Comparison of ENCODE assay signal across 1 cellular context in the genomic region with DNA sequence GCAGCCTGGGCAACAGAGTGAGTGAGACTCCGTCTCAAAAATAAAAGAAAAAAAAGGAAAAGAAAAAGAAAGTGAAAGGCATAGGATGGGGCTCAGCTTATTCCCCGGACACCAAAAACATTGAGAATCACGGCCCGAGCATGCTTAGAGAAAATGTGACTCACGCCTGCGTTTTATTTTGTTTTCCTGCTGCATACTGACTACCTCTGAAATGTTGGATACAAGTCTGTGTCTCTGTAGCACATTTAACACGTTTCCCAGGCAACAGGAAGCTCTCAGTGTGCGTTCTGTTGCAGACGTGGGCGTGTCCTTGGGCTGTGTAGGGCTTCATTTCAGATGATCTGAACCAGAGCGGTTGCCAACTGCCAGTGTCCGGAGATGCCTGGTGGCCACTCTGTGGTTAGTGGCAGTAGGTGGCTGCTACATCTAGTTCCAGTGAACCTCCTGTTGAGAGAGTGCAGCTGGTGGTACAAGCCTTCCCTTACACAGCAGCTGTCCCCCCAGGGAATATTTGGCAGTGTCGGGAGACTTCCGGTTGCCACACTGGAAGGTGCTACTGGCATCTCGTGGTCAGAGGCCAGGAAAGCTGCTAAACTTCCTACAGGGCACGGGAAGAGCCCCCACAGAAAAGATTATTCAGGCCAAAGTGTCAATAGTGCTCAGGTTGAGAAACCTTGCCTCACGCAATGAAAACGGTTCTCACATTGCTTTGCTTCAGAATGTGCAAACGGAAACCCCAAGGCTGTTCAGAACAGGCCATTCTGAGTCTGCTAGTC.
TF ChIP-seq lines count a peak whose summit lies in the region.

No MANE protein-coding gene starts in this region.

TF ChIP-seq in endothelial cell of umbilical vein, 7 proteins besides CTCF, POLR2A, EP300 and RAD21 (continued from another document):
- TF ChIP-seq JUN (IDR thresholded peaks at IDR 0.05; ENCODE audit: borderline replicate concordance, insufficient read depth, insufficient read length, low read depth) (no peak), FOS (IDR thresholded peaks at IDR 0.05; ENCODE audit: borderline replicate concordance, insufficient read depth, low read length) (no peak), MYC (IDR thresholded peaks at IDR 0.05; ENCODE audit: low read depth, low read length) (no peak)
